Comparison of ENCODE assay signal across 8 cellular contexts in the genomic region with DNA sequence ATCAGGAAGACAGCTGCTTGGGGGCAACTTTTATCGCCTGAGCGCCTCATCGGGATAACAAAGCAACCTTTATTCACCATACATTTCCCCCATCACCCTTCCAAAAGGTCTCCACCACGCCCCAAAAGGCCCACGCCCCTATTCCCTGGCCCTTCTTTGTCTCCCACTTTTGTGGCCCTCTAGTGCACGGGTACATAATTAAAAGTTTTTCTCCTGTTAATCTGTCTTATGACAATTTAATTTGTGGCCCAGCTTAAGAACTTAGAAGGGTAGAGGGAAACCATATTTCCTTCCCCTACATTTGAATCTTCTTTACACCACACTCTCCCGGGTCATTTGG. TPM values are rescaled to one million over a fixed set of nuclear protein-coding genes. Genes with fewer than 3 reads are reported as not detected.
DNase-seq lines count a peak whose midpoint lies in the region; ATAC-seq and TF ChIP-seq lines count a peak whose summit lies in the region.

No MANE protein-coding gene starts in this region.

- POLR2A ChIA-PET in CD4-positive, alpha-beta T cell (lab: Charles Lee) = interaction anchor here (0.6 to 3.2 kb wide), 9 partner anchors 21 to 429 kb away, joined by 3 to 28 read pairs (median 6); a partner anchor contains a TSS

- H3K9me3 ChIP-seq in CD4-positive, alpha-beta T cell (ENCODE audit: control insufficient read depth, low read length) = no peaks in the 10 kb centered on the region
- no peaks in the 10 kb centered on the region for H3K9me3 ChIP-seq in stomach

- intact Hi-C loops in CD4-positive, alpha-beta T cell (cut with DNase I, micrococcal nuclease) = loop anchor here (1.0 to 5.0 kb wide), 9 partner anchors 45 to 621 kb away; a partner anchor contains a TSS
- intact Hi-C loops in stomach (cut with DNase I; ENCODE audit: low total_unique reads) = no loop called here

- TF ChIP-seq CTCF in CD4-positive, alpha-beta T cell (IDR thresholded peaks at IDR 0.05) = no peak
- TF ChIP-seq CTCF in NB4 (IDR thresholded peaks at IDR 0.05; ENCODE audit: low read depth, low read length) = peak; percentile 24
- no peak for TF ChIP-seq CTCF in kidney epithelial cell (IDR thresholded peaks at IDR 0.05; ENCODE audit: insufficient read depth, low read length, poor library complexity, severe bottlenecking)
- no peak for TF ChIP-seq CTCF in stomach (IDR thresholded peaks at IDR 0.05)

- no peaks in the 10 kb centered on the region for H3K36me3 ChIP-seq in kidney epithelial cell (ENCODE audit: control insufficient read depth, insufficient read depth, low read length)
- peaks cover 0 to 8% (median 2%) of the 10 kb centered on the region in 4 donors for H3K36me3 ChIP-seq in stomach

- H3K27me3 ChIP-seq in CD4-positive, alpha-beta T cell (ENCODE audit: control insufficient read depth, insufficient read depth, low read length) = peaks cover 3% of the 10 kb centered on the region
- no peaks in the 10 kb centered on the region for H3K27me3 ChIP-seq in kidney epithelial cell (ENCODE audit: control insufficient read depth, insufficient read depth, low read length)
- H3K27me3 ChIP-seq in stomach = no peaks in the 10 kb centered on the region

- H3K27ac ChIP-seq in CD4-positive, alpha-beta T cell (ENCODE audit: low read depth, low read length) = peak overlapping the region; percentile 51
- peak overlapping the region; percentile 82 to 92 (median 87) for H3K27ac ChIP-seq in stomach

- H3K36me3 Mint-ChIP-seq in CD4-positive, alpha-beta T cell (ENCODE audit: low read depth) = peaks cover 13% of the 10 kb centered on the region
- H3K36me3 Mint-ChIP-seq in activated naive CD4-positive, alpha-beta T cell treated with anti-CD3 and anti-CD28 coated beads, Interleukin-2, amount 50 U/mL, for 72 hours = no peaks in the 10 kb centered on the region

- CTCF ChIA-PET in CD4-positive, alpha-beta T cell (lab: Charles Lee) = interaction anchor here (0.9 to 4.4 kb wide), 15 partner anchors 20 to 619 kb away, joined by 3 to 32 read pairs (median 6); a partner anchor contains a TSS

- DNase-seq in CD4-positive, alpha-beta T cell = peak in 2 of 10 experiments; percentile 4 to 6
- peak; percentile 61 for DNase-seq in NB4 (ENCODE audit: low read depth)
- peak in 1 of 2 donors; percentile 26 for DNase-seq in activated naive CD4-positive, alpha-beta T cell treated with anti-CD3 and anti-CD28 coated beads, Interleukin-2, amount 50 U/mL, for 72 hours (ENCODE audit: low spot score in 2 of 2)
- no peak for DNase-seq in kidney epithelial cell (ENCODE audit: low read depth)
- no peak for DNase-seq in stomach
- no peak for DNase-seq in NCI-H524 treated with DMSO at 0.1 percent for 48 hours (lab: John Stamatoyannopoulos, UW)
- no peak for DNase-seq in T1000 (lab: John Stamatoyannopoulos, UW)

- no peaks in the 10 kb centered on the region for H3K9me3 Mint-ChIP-seq in CD4-positive, alpha-beta T cell
- H3K9me3 Mint-ChIP-seq in activated naive CD4-positive, alpha-beta T cell treated with anti-CD3 and anti-CD28 coated beads, Interleukin-2, amount 50 U/mL, for 72 hours = no peaks in the 10 kb centered on the region

- H3K27ac Mint-ChIP-seq in CD4-positive, alpha-beta T cell = peak overlapping the region; percentile 68
- H3K27ac Mint-ChIP-seq in activated naive CD4-positive, alpha-beta T cell treated with anti-CD3 and anti-CD28 coated beads, Interleukin-2, amount 50 U/mL, for 72 hours = peak overlapping the region; percentile 50 to 89

- 0 to 2% (median 0%) methylated on average over 7 of the region's 7 CpGs for WGBS in stomach, 5 donors

- H3K4me3 Mint-ChIP-seq in CD4-positive, alpha-beta T cell = peak overlapping the region; percentile 90

- ATAC-seq in CD4-positive, alpha-beta T cell (ENCODE audit: poor library complexity) = no peak
- peak; percentile 11 for ATAC-seq in GM21390 (IDR thresholded peaks at IDR 0.05; ENCODE audit: unreplicated experiment)
- peak; percentile 20 to 21 for ATAC-seq in activated naive CD4-positive, alpha-beta T cell treated with anti-CD3 and anti-CD28 coated beads, Interleukin-2, amount 50 U/mL, for 72 hours

- TF ChIP-seq EP300 in stomach (IDR thresholded peaks at IDR 0.05) = no peak

- peak overlapping the region; percentile 91 for H3K4me3 ChIP-seq in NB4 (ENCODE audit: low read depth, low read length)
- H3K4me3 ChIP-seq in kidney epithelial cell (ENCODE audit: low read depth, low read length) = peak overlapping the region; percentile 84
- H3K4me3 ChIP-seq in stomach = peak overlapping the region; percentile 99 to 100 (median 100)

- TF ChIP-seq POLR2A in NB4 (IDR thresholded peaks at IDR 0.05; ENCODE audit: extremely low read depth, insufficient read length) = no peak
- no peak for TF ChIP-seq POLR2A in stomach (IDR thresholded peaks at IDR 0.05)

- peaks cover 20 to 46% (median 37%) of the 10 kb centered on the region in 4 donors for H3K4me1 ChIP-seq in stomach

- peaks cover 19% of the 10 kb centered on the region for H3K27me3 Mint-ChIP-seq in CD4-positive, alpha-beta T cell

- H3K4me1 Mint-ChIP-seq in CD4-positive, alpha-beta T cell (ENCODE audit: low read depth) = peaks cover 54% of the 10 kb centered on the region

RNA-seq across cellular contexts. Expression of a gene that starts 0.6 kb away (rescaled TPM):
- total RNA-seq in CD4-positive, alpha-beta T cell = 10 to 100 TPM; 17.6 to 20.3 TPM
- total RNA-seq in activated naive CD4-positive, alpha-beta T cell treated with anti-CD3 and anti-CD28 coated beads, Interleukin-2, amount 50 U/mL, for 72 hours = 10 to 100 TPM in 1 of 2 donors, 1 to 10 TPM in 1; 7.6 to 12.1 TPM
- total RNA-seq in kidney epithelial cell (18.8 and 22.2 TPM in 2 replicates), stomach (10 to 100 TPM in 1 of 5 donors, 1 to 10 TPM in 3, not detected in 1; 2.2 to 13.9 (median 5.0) TPM)
- polyA plus RNA-seq in stomach = 10 to 100 TPM; 11.1 to 80.0 (median 15.4) TPM

RNA-seq across cellular contexts. Expression of a gene that starts 20.8 kb away (rescaled TPM):
- 10 to 100 TPM; 16.0 to 20.4 TPM for total RNA-seq in CD4-positive, alpha-beta T cell
- 10 to 100 TPM in 1 of 2 donors, 1 to 10 TPM in 1; 9.6 to 14.4 TPM for total RNA-seq in activated naive CD4-positive, alpha-beta T cell treated with anti-CD3 and anti-CD28 coated beads, Interleukin-2, amount 50 U/mL, for 72 hours
- 17.4 and 20.4 TPM in 2 replicates for total RNA-seq in kidney epithelial cell
- total RNA-seq in stomach = 10 to 100 TPM in 3 of 5 donors, 1 to 10 TPM in 2; 4.7 to 43.9 (median 13.3) TPM
- 1 to 10 TPM; 3.2 to 4.4 (median 3.7) TPM for polyA plus RNA-seq in stomach

RNA-seq across cellular contexts. Expression of a gene that starts 46.0 kb away (rescaled TPM):
- total RNA-seq in CD4-positive, alpha-beta T cell = 10 to 100 TPM; 31.5 to 33.3 TPM
- 10 to 100 TPM; 37.9 to 53.5 TPM for total RNA-seq in activated naive CD4-positive, alpha-beta T cell treated with anti-CD3 and anti-CD28 coated beads, Interleukin-2, amount 50 U/mL, for 72 hours
- 17.8 and 20.7 TPM in 2 replicates for total RNA-seq in kidney epithelial cell
- total RNA-seq in stomach = 10 to 100 TPM in 3 of 5 donors, 1 to 10 TPM in 2; 1.2 to 98.0 (median 14.7) TPM
- 10 to 100 TPM; 20.1 to 66.7 (median 20.7) TPM for polyA plus RNA-seq in stomach
